ENCODE assay signal across 8 cellular contexts in genomic region chr14:74712499-74713394, GRCh38. TPM values are rescaled to one million over a fixed set of nuclear protein-coding genes. Genes with fewer than 3 reads are reported as not detected.
A peak's percentile ranks its signal among the peaks of the same experiment; 100 is the strongest.
DNase-seq lines count a peak whose midpoint lies in the region; ATAC-seq and TF ChIP-seq lines count a peak whose summit lies in the region.

Gene AREL1 (minus strand): TSS chr14:74713080. CDS start chr14:74685615, 27,465 bp downstream.
A gene with protein sequence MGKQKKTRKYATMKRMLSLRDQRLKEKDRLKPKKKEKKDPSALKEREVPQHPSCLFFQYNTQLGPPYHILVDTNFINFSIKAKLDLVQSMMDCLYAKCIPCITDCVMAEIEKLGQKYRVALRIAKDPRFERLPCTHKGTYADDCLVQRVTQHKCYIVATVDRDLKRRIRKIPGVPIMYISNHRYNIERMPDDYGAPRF (plus strand): TSS chr14:74713144. CDS start chr14:74713198, 54 bp downstream.

- peak within 1 kb of the TSS; percentile 99 for H3K4me3 Mint-ChIP-seq in GM23338
- peak within 1 kb of the TSS; percentile 88 for H3K4me3 Mint-ChIP-seq in activated T-helper 17 cell treated with anti-CD3 and anti-CD28 coated beads, Interleukin-2, amount 50 U/mL, for 72 hours

- TF ChIP-seq EP300 in gastroesophageal sphincter (IDR thresholded peaks at IDR 0.05), result no peak

- no peaks in the 10 kb centered on the region for H3K9me2 ChIP-seq in GM23338 (ENCODE audit: insufficient read depth)
- no peaks in the 10 kb centered on the region for H3K9me2 ChIP-seq in MM.1S (replicated peaks; ENCODE audit: insufficient read depth, low read length)

- peak within 1 kb of the TSS; percentile 96 for H3K27ac Mint-ChIP-seq in GM23338
- H3K27ac Mint-ChIP-seq in activated T-helper 17 cell treated with anti-CD3 and anti-CD28 coated beads, Interleukin-2, amount 50 U/mL, for 72 hours, result peak within 1 kb of the TSS; percentile 91

- H3K79me2 ChIP-seq in GM23338 (replicated peaks; ENCODE audit: insufficient read depth) (peaks cover 65% of the 10 kb centered on the region), MM.1S (ENCODE audit: low read length) (peaks cover 57% of the 10 kb centered on the region), osteoblast (ENCODE audit: insufficient read depth, low read length) (peaks cover 72% of the 10 kb centered on the region)

- H3K4me1 ChIP-seq in GM23338 (ENCODE audit: insufficient read depth) (peaks cover 16% of the 10 kb centered on the region), MM.1S (ENCODE audit: low read length) (no peaks in the 10 kb centered on the region), gastroesophageal sphincter (peaks cover 0 to 42% (median 10%) of the 10 kb centered on the region in 3 donors), osteoblast (ENCODE audit: insufficient read depth, low read length) (peaks cover 20% of the 10 kb centered on the region), thyroid gland (peaks cover 15 to 37% of the 10 kb centered on the region in 2 donors)

- TF ChIP-seq CTCF in GM23338 (conservative IDR thresholded peaks at IDR 0.05; ENCODE audit: low read depth in 2 of 2) (no peak), MM.1S (IDR thresholded peaks at IDR 0.05; ENCODE audit: low read length) (no peak), gastroesophageal sphincter (IDR thresholded peaks at IDR 0.05) (no peak), osteoblast (IDR thresholded peaks at IDR 0.05; ENCODE audit: extremely low read depth, low read depth, low read length) (no peak), thyroid gland (IDR thresholded peaks at IDR 0.05) (peak in 2 of 6 experiments; percentile 8 to 16)

- ATAC-seq in GM23338, result peak; percentile 100
- peak; percentile 100 for ATAC-seq in activated T-helper 17 cell treated with anti-CD3 and anti-CD28 coated beads, Interleukin-2, amount 50 U/mL, for 72 hours (replicated peaks)
- peak; percentile 99 for ATAC-seq in gastroesophageal sphincter

- H3K4me1 Mint-ChIP-seq in GM23338, result peaks cover 4% of the 10 kb centered on the region; the same call in 2 of the 3 replicates
- peaks cover 13% of the 10 kb centered on the region for H3K4me1 Mint-ChIP-seq in activated T-helper 17 cell treated with anti-CD3 and anti-CD28 coated beads, Interleukin-2, amount 50 U/mL, for 72 hours

- TF ChIP-seq POLR2A in gastroesophageal sphincter (IDR thresholded peaks at IDR 0.05), result peak; percentile 44 to 74
- peak in 1 of 2 donors; percentile 62 for TF ChIP-seq POLR2A in thyroid gland (IDR thresholded peaks at IDR 0.05)

- no peaks in the 10 kb centered on the region for H3K27me3 Mint-ChIP-seq in GM23338 (ENCODE audit: insufficient read depth, low read depth, poor library complexity)
- H3K27me3 Mint-ChIP-seq in activated T-helper 17 cell treated with anti-CD3 and anti-CD28 coated beads, Interleukin-2, amount 50 U/mL, for 72 hours, result no peaks in the 10 kb centered on the region

- peak within 1 kb of the TSS; percentile 88 for H3K4me2 ChIP-seq in GM23338
- H3K4me2 ChIP-seq in MM.1S (ENCODE audit: low read depth, low read length), result peak within 1 kb of the TSS; percentile 79
- peak within 1 kb of the TSS; percentile 98 for H3K4me2 ChIP-seq in osteoblast (ENCODE audit: insufficient read depth, low read length)

- no peaks in the 10 kb centered on the region for H3K27me3 ChIP-seq in GM23338 (ENCODE audit: insufficient read depth)
- no peaks in the 10 kb centered on the region for H3K27me3 ChIP-seq in MM.1S (replicated peaks; ENCODE audit: insufficient read depth, low read length)
- no peaks in the 10 kb centered on the region for H3K27me3 ChIP-seq in gastroesophageal sphincter
- H3K27me3 ChIP-seq in osteoblast (ENCODE audit: insufficient read depth, low read length), result no peaks in the 10 kb centered on the region
- H3K27me3 ChIP-seq in thyroid gland, result no peaks in the 10 kb centered on the region

- H3K27ac ChIP-seq in GM23338 (ENCODE audit: low read depth), result peak within 1 kb of the TSS; percentile 61; the same call in 1 of the 2 replicates
- H3K27ac ChIP-seq in MM.1S (ENCODE audit: low read length), result no peak within 1 kb of the TSS; the same call in 1 of the 2 replicates
- H3K27ac ChIP-seq in gastroesophageal sphincter, result peak within 1 kb of the TSS; percentile 63 to 87 (median 86)
- peak within 1 kb of the TSS; percentile 95 for H3K27ac ChIP-seq in osteoblast (ENCODE audit: low read depth, low read length)
- H3K27ac ChIP-seq in thyroid gland, result peak within 1 kb of the TSS; percentile 10 to 83 (median 51)

- peak within 1 kb of the TSS; percentile 64 for H2AFZ ChIP-seq in GM23338
- peak within 1 kb of the TSS; percentile 81 for H2AFZ ChIP-seq in MM.1S (ENCODE audit: low read length)
- peak within 1 kb of the TSS; percentile 89 for H2AFZ ChIP-seq in osteoblast (ENCODE audit: low read length)

- DNase-seq in Daoy (ENCODE audit: low read depth), result peak; percentile 88
- peak; percentile 98 for DNase-seq in GM23338 (ENCODE audit: low spot score)
- peak; percentile 80 for DNase-seq in MM.1S
- peak; percentile 96 for DNase-seq in osteoblast (ENCODE audit: insufficient read length, low spot score, missing footprints)
- DNase-seq in thyroid gland, result peak; percentile 73 to 74
- DNase-seq in NCI-H345 (lab: John Stamatoyannopoulos, UW), result no peak

- H3K9me3 ChIP-seq in MM.1S (replicated peaks; ENCODE audit: insufficient read depth, low read length), result no peaks in the 10 kb centered on the region
- H3K9me3 ChIP-seq in gastroesophageal sphincter, result no peaks in the 10 kb centered on the region
- H3K9me3 ChIP-seq in osteoblast (ENCODE audit: low read depth, low read length), result no peaks in the 10 kb centered on the region
- no peaks in the 10 kb centered on the region for H3K9me3 ChIP-seq in thyroid gland

- peak within 1 kb of the TSS; percentile 68 for H3K4me3 ChIP-seq in GM23338
- peak within 1 kb of the TSS; percentile 90 for H3K4me3 ChIP-seq in MM.1S (ENCODE audit: low read length)
- peak within 1 kb of the TSS; percentile 67 to 81 for H3K4me3 ChIP-seq in gastroesophageal sphincter
- H3K4me3 ChIP-seq in osteoblast (ENCODE audit: insufficient read depth, low read length), result peak within 1 kb of the TSS; percentile 96
- H3K4me3 ChIP-seq in thyroid gland (replicated peaks in 1 of 3), result peak within 1 kb of the TSS; percentile 23 to 69 (median 34)

- peaks cover 18% of the 10 kb centered on the region for H3K36me3 Mint-ChIP-seq in GM23338 (ENCODE audit: low read depth)
- peaks cover 47% of the 10 kb centered on the region for H3K36me3 Mint-ChIP-seq in activated T-helper 17 cell treated with anti-CD3 and anti-CD28 coated beads, Interleukin-2, amount 50 U/mL, for 72 hours (ENCODE audit: low read depth)

- intact Hi-C loops in thyroid gland (cut with DNase I), result loop anchor here (5.0 kb wide), 1 partner anchor 210 kb away; no protein-coding TSS in a partner anchor

- 0% methylated on average over 10 to 17 of the region's 31 CpGs for WGBS in gastroesophageal sphincter (ENCODE audit: low coverage in 1 of 2), 2 donors
- WGBS in thyroid gland, 2 donors, result 0% methylated on average over 20 to 31 of the region's 31 CpGs

- H4K20me1 ChIP-seq in GM23338 (replicated peaks; ENCODE audit: insufficient read depth), result no peaks in the 10 kb centered on the region; the same call in none of the 2 replicates
- no peaks in the 10 kb centered on the region for H4K20me1 ChIP-seq in MM.1S (ENCODE audit: insufficient read depth, low read length)
- peaks cover 19% of the 10 kb centered on the region for H4K20me1 ChIP-seq in osteoblast (ENCODE audit: insufficient read depth, low read length)

- no peaks in the 10 kb centered on the region for H3K9me3 Mint-ChIP-seq in GM23338
- H3K9me3 Mint-ChIP-seq in activated T-helper 17 cell treated with anti-CD3 and anti-CD28 coated beads, Interleukin-2, amount 50 U/mL, for 72 hours, result no peaks in the 10 kb centered on the region

- H3K36me3 ChIP-seq in GM23338 (ENCODE audit: insufficient read depth) (peaks cover 11% of the 10 kb centered on the region), MM.1S (replicated peaks; ENCODE audit: insufficient read depth, low read length) (no peaks in the 10 kb centered on the region), gastroesophageal sphincter (peaks cover 0 to 31% of the 10 kb centered on the region in 2 donors), osteoblast (ENCODE audit: insufficient read depth, low read length) (peaks cover 26% of the 10 kb centered on the region), thyroid gland (peaks cover 7 to 15% of the 10 kb centered on the region in 2 donors)

- peak within 1 kb of the TSS; percentile 64 for H3K9ac ChIP-seq in MM.1S (ENCODE audit: low read length)

- H3F3A ChIP-seq in GM23338 (replicated peaks; ENCODE audit: low read depth), result no peaks in the 10 kb centered on the region
- no peaks in the 10 kb centered on the region for H3F3A ChIP-seq in MM.1S (ENCODE audit: insufficient read depth, low read length)

TF ChIP-seq in GM23338, 12 proteins besides CTCF, POLR2A, EP300 and RAD21 (continues in another document):
- no peak for TF ChIP-seq ZNF331 (CRISPR knock-in tag; IDR thresholded peaks at IDR 0.05; ENCODE audit: low read depth)
- peak; percentile 85 for TF ChIP-seq POLR2AphosphoS5 (IDR thresholded peaks at IDR 0.05; ENCODE audit: low read depth)
- no peak for TF ChIP-seq ZNF114 (CRISPR knock-in tag; IDR thresholded peaks at IDR 0.05)
- TF ChIP-seq, protein P1, sequence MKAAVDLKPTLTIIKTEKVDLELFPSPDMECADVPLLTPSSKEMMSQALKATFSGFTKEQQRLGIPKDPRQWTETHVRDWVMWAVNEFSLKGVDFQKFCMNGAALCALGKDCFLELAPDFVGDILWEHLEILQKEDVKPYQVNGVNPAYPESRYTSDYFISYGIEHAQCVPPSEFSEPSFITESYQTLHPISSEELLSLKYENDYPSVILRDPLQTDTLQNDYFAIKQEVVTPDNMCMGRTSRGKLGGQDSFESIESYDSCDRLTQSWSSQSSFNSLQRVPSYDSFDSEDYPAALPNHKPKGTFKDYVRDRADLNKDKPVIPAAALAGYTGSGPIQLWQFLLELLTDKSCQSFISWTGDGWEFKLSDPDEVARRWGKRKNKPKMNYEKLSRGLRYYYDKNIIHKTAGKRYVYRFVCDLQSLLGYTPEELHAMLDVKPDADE (IDR thresholded peaks at IDR 0.05), result peak; percentile 95
- no peak for TF ChIP-seq JUNB (IDR thresholded peaks at IDR 0.05; ENCODE audit: unreplicated experiment)

RNA-seq across cellular contexts. Expression of gene AREL1, which starts in this region (rescaled TPM):
- total RNA-seq in Daoy (2014; rRNA removed; shearing (Covaris generic)), result 24.6 and 27.9 TPM in 2 replicates
- total RNA-seq in GM23338 (2014; rRNA removed; shearing (Covaris generic)), result 23.6 and 26.3 TPM in 2 replicates
- polyA plus RNA-seq in GM23338 (2016; fragmentation: Nextera tagmentation; extraction: Ambion mirVana), result 6.8 and 7.5 TPM in 2 replicates
- 10 to 100 TPM; 30.7 to 37.0 TPM for total RNA-seq in activated T-helper 17 cell treated with anti-CD3 and anti-CD28 coated beads, Interleukin-2, amount 50 U/mL, for 72 hours
- 10 to 100 TPM; 14.3 to 39.9 (median 19.9) TPM for total RNA-seq in gastroesophageal sphincter
- 27.9 and 29.2 TPM in 2 replicates for total RNA-seq in osteoblast
- total RNA-seq in thyroid gland, result 10 to 100 TPM; 45.6 to 61.1 (median 50.4) TPM

RNA-seq across cellular contexts. Expression of the second gene that starts in this region (rescaled TPM):
- 34.8 and 49.4 TPM in 2 replicates for total RNA-seq in Daoy (2014; rRNA removed; shearing (Covaris generic))
- total RNA-seq in GM23338 (2014; rRNA removed; shearing (Covaris generic)), result 58.7 and 61.3 TPM in 2 replicates
- polyA plus RNA-seq in GM23338 (2016; fragmentation: Nextera tagmentation; extraction: Ambion mirVana), result 30.3 and 31.5 TPM in 2 replicates
- 10 to 100 TPM; 62.9 to 77.6 TPM for total RNA-seq in activated T-helper 17 cell treated with anti-CD3 and anti-CD28 coated beads, Interleukin-2, amount 50 U/mL, for 72 hours
- total RNA-seq in gastroesophageal sphincter (10 to 100 TPM; 26.1 to 42.3 (median 31.6) TPM), osteoblast (33.3 and 35.1 TPM in 2 replicates), thyroid gland (10 to 100 TPM; 35.4 to 51.2 (median 39.3) TPM)

Comparison
In these comparisons a context has a peak if more than half of its experiments do, and no peak if none do; other contexts are left out.
1. H3K4me3 ChIP-seq: peak in every context shown above with its lines; median percentile 96 in osteoblast; 90 in MM.1S; 74 in gastroesophageal sphincter; 68 in GM23338; 34 in thyroid gland.